8 cellular contexts compared by ENCODE assay signal in genomic region chr20:208937-209566, GRCh38. TPM values are rescaled to one million over a fixed set of nuclear protein-coding genes. Genes with fewer than 3 reads are reported as not detected.
A peak's percentile ranks its signal among the peaks of the same experiment; 100 is the strongest.
DNase-seq lines count a peak whose midpoint lies in the region; ATAC-seq and TF ChIP-seq lines count a peak whose summit lies in the region.

No MANE protein-coding gene starts in this region.

- no peaks in the 10 kb centered on the region for H4K20me1 ChIP-seq in OCI-LY7 (ENCODE audit: insufficient read depth, low read length)

- 29 to 36% methylated on average over 5 of the region's 5 CpGs for WGBS in upper lobe of left lung, 2 donors

- no peaks in the 10 kb centered on the region for H3K9me3 Mint-ChIP-seq in MCF 10A (ENCODE audit: unreplicated experiment)

- no peak overlapping the region for H3K4me3 Mint-ChIP-seq in MCF 10A (ENCODE audit: unreplicated experiment)

- H3K4me2 ChIP-seq in OCI-LY7 (ENCODE audit: low read length) = no peak overlapping the region

- H3K4me1 ChIP-seq in breast epithelium = no peaks in the 10 kb centered on the region
- H3K4me1 ChIP-seq in OCI-LY7 (ENCODE audit: insufficient read depth, low read length, poor library complexity, severe bottlenecking) = no peaks in the 10 kb centered on the region
- no peaks in the 10 kb centered on the region for H3K4me1 ChIP-seq in upper lobe of left lung

- no peak for TF ChIP-seq EP300 in upper lobe of left lung (IDR thresholded peaks at IDR 0.05)

- no peaks in the 10 kb centered on the region for H3K27me3 ChIP-seq in breast epithelium
- no peaks in the 10 kb centered on the region for H3K27me3 ChIP-seq in upper lobe of left lung

- peaks cover 54% of the 10 kb centered on the region for H3K27me3 Mint-ChIP-seq in MCF 10A (ENCODE audit: insufficient read depth, unreplicated experiment)

- no peak overlapping the region for H2AFZ ChIP-seq in OCI-LY7 (ENCODE audit: low read length)

- H3K9me3 ChIP-seq in breast epithelium = no peaks in the 10 kb centered on the region
- H3K9me3 ChIP-seq in OCI-LY7 (ENCODE audit: low read length) = no peaks in the 10 kb centered on the region
- H3K9me3 ChIP-seq in upper lobe of left lung = no peaks in the 10 kb centered on the region

- H3K36me3 Mint-ChIP-seq in MCF 10A (ENCODE audit: insufficient read depth, unreplicated experiment) = no peaks in the 10 kb centered on the region

- H3K36me3 ChIP-seq in breast epithelium = no peaks in the 10 kb centered on the region
- no peaks in the 10 kb centered on the region for H3K36me3 ChIP-seq in OCI-LY7 (ENCODE audit: insufficient read depth, low read length)
- no peaks in the 10 kb centered on the region for H3K36me3 ChIP-seq in upper lobe of left lung

- H3K4me3 ChIP-seq in breast epithelium = no peak overlapping the region
- no peak overlapping the region for H3K4me3 ChIP-seq in OCI-LY7 (ENCODE audit: low read depth, low read length, poor library complexity, severe bottlenecking)
- H3K4me3 ChIP-seq in upper lobe of left lung = no peak overlapping the region

- peak; percentile 62 for TF ChIP-seq CTCF in MCF 10A (IDR thresholded peaks at IDR 0.05; ENCODE audit: unreplicated experiment)
- TF ChIP-seq CTCF in breast epithelium (IDR thresholded peaks at IDR 0.05) = peak in 1 of 3 donors; percentile 13
- TF ChIP-seq CTCF in OCI-LY7 (conservative IDR thresholded peaks at IDR 0.05; ENCODE audit: low read length) = peak; percentile 82
- TF ChIP-seq CTCF in upper lobe of left lung (IDR thresholded peaks at IDR 0.05) = peak in 5 of 6 experiments; percentile 36 to 63 (median 49)

- H3K27ac ChIP-seq in breast epithelium = no peak overlapping the region
- no peak overlapping the region for H3K27ac ChIP-seq in OCI-LY7 (ENCODE audit: low read depth, low read length, poor library complexity, severe bottlenecking)
- H3K27ac ChIP-seq in upper lobe of left lung = no peak overlapping the region

- H3K9me2 ChIP-seq in OCI-LY7 (ENCODE audit: insufficient read depth, low read length) = no peaks in the 10 kb centered on the region

- POLR2A ChIA-PET in MCF 10A (lab: Yijun Ruan, JAX) = no interaction called here
- POLR2A ChIA-PET in OCI-LY7 (lab: Charles Lee) = no interaction called here

- DNase-seq in MCF 10A (ENCODE audit: unreplicated experiment) = peak; percentile 61
- no peak for DNase-seq in breast epithelium (ENCODE audit: low spot score in 2 of 2)
- DNase-seq in HT1080 (ENCODE audit: low read depth) = peak; percentile 64
- DNase-seq in OCI-LY7 (ENCODE audit: low spot score) = peak; percentile 53
- peak; percentile 29 for DNase-seq in central memory CD4-positive, alpha-beta T cell
- DNase-seq in left colon = no peak
- DNase-seq in upper lobe of left lung = no peak

- H3K79me2 ChIP-seq in OCI-LY7 (ENCODE audit: insufficient read depth, low read depth, low read length) = no peaks in the 10 kb centered on the region

- TF ChIP-seq POLR2A in breast epithelium (IDR thresholded peaks at IDR 0.05) (no peak), upper lobe of left lung (IDR thresholded peaks at IDR 0.05) (no peak)

- H3K27ac Mint-ChIP-seq in MCF 10A (ENCODE audit: low read depth, unreplicated experiment) = no peak overlapping the region

- ATAC-seq in left colon (peak; percentile 83), upper lobe of left lung (ENCODE audit: low FRiP score in 2 of 2) (peak in 1 of 2 donors; percentile 66), GM21423 (IDR thresholded peaks at IDR 0.05; ENCODE audit: unreplicated experiment) (no peak)

- BruUV-seq in MCF 10A (replicated peaks; lab: Mats Ljungman, UMichigan) = no TSS peak
- BruUV-seq in OCI-LY7 (replicated peaks; lab: Mats Ljungman, UMichigan) = no TSS peak

- no peaks in the 10 kb centered on the region for H3K4me1 Mint-ChIP-seq in MCF 10A (ENCODE audit: insufficient read depth, unreplicated experiment)

- intact Hi-C loops in MCF 10A (cut with micrococcal nuclease) = loop anchor here (1.0 kb wide), 2 partner anchors 58 to 121 kb away; no protein-coding TSS in a partner anchor
- intact Hi-C loops in breast epithelium (cut with DNase I; ENCODE audit: low total_unique reads) = no loop called here
- intact Hi-C loops in OCI-LY7 (cut with micrococcal nuclease; ENCODE audit: unreplicated experiment) = loop anchor here (1.0 kb wide), 2 partner anchors 58 to 121 kb away; no protein-coding TSS in a partner anchor
- intact Hi-C loops in left colon (cut with DNase I, micrococcal nuclease) = no loop called here

- CTCF ChIA-PET in MCF 10A (lab: Yijun Ruan, JAX) (interaction anchor here (0.7 to 2.5 kb wide), 8 partner anchors 8 to 1267 kb away, joined by 3 to 10 read pairs (median 4); no protein-coding TSS in a partner anchor), OCI-LY7 (lab: Charles Lee; ENCODE audit: unreplicated experiment) (no interaction called here)

RNA-seq across cellular contexts. Expression of gene DEFB129, which starts 18.0 kb away (rescaled TPM):
- not detected in 2 replicates for total RNA-seq in MCF 10A (2022)
- not detected for total RNA-seq in breast epithelium
- not detected in 2 replicates for total RNA-seq in HT1080 (2014; rRNA removed; shearing (Covaris generic))
- polyA plus RNA-seq in HT1080 (2015; cell fraction: cytosol; rRNA removed) = not detected in 2 replicates
- polyA plus RNA-seq in HT1080 (2015; cell fraction: nucleus; rRNA removed) = not detected in 2 replicates
- total RNA-seq in OCI-LY7 (2014; rRNA removed; shearing (Covaris generic)) = not detected in 2 replicates
- not detected in 2 replicates for total RNA-seq in OCI-LY7 (2022)
- total RNA-seq in left colon = not detected
- not detected for total RNA-seq in upper lobe of left lung

RNA-seq across cellular contexts. Expression of gene DEFB128, which starts 19.5 kb away (rescaled TPM):
- total RNA-seq in MCF 10A (2022) = not detected in 2 replicates
- total RNA-seq in breast epithelium = not detected
- total RNA-seq in HT1080 (2014; rRNA removed; shearing (Covaris generic)) = not detected in 2 replicates
- not detected in 2 replicates for polyA plus RNA-seq in HT1080 (2015; cell fraction: cytosol; rRNA removed)
- polyA plus RNA-seq in HT1080 (2015; cell fraction: nucleus; rRNA removed) = not detected in 2 replicates
- total RNA-seq in OCI-LY7 (2014; rRNA removed; shearing (Covaris generic)) = not detected in 2 replicates
- total RNA-seq in OCI-LY7 (2022) = not detected in 2 replicates
- not detected for total RNA-seq in left colon
- total RNA-seq in upper lobe of left lung = not detected

RNA-seq across cellular contexts. Expression of gene DEFB132, which starts 48.5 kb away (rescaled TPM):
- not detected in 2 replicates for total RNA-seq in MCF 10A (2022)
- total RNA-seq in breast epithelium = under 1 TPM; 0.29 to 0.96 (median 0.33) TPM
- not detected in 2 replicates for total RNA-seq in HT1080 (2014; rRNA removed; shearing (Covaris generic))
- polyA plus RNA-seq in HT1080 (2015; cell fraction: cytosol; rRNA removed) = not detected in 2 replicates
- not detected in 2 replicates for polyA plus RNA-seq in HT1080 (2015; cell fraction: nucleus; rRNA removed)
- total RNA-seq in OCI-LY7 (2014; rRNA removed; shearing (Covaris generic)) = not detected in 2 replicates
- total RNA-seq in OCI-LY7 (2022) = not detected in 2 replicates
- not detected for total RNA-seq in left colon
- total RNA-seq in upper lobe of left lung = not detected

RNA-seq across cellular contexts. Expression of gene DEFB127, which starts 51.8 kb away (rescaled TPM):
- total RNA-seq in MCF 10A (2022) (not detected in 2 replicates), breast epithelium (not detected), OCI-LY7 (2022) (not detected in 2 replicates), left colon (not detected), upper lobe of left lung (not detected)
- total RNA-seq in HT1080 (2014; rRNA removed; shearing (Covaris generic)) = not detected in 2 replicates
- not detected in 2 replicates for polyA plus RNA-seq in HT1080 (2015; cell fraction: cytosol; rRNA removed)
- polyA plus RNA-seq in HT1080 (2015; cell fraction: nucleus; rRNA removed) = not detected in 2 replicates
- total RNA-seq in OCI-LY7 (2014; rRNA removed; shearing (Covaris generic)) = not detected in 2 replicates

Comparison
In these comparisons a context has a peak if more than half of its experiments do, and no peak if none do; other contexts are left out.
1. DNase-seq: peak in MCF 10A (single experiment), HT1080 (single experiment), OCI-LY7 (single experiment) and central memory CD4-positive, alpha-beta T cell (single experiment); none in breast epithelium (0 of 2), left colon (0 of 2) and upper lobe of left lung (0 of 2).
2. intact Hi-C loops: an anchor here in MCF 10A (1.0 kb wide) and OCI-LY7 (1.0 kb wide); none called in breast epithelium and left colon.